In genomic region chr2:170530284-170530745, GRCh38 we compare ENCODE assay signal across 1 cellular context.
TF ChIP-seq lines count a peak whose summit lies in the region.

No MANE protein-coding gene starts in this region.

TF ChIP-seq in GM12878, 131 proteins besides CTCF, POLR2A, EP300 and RAD21 (continued from another document):
- TF ChIP-seq, protein P1, sequence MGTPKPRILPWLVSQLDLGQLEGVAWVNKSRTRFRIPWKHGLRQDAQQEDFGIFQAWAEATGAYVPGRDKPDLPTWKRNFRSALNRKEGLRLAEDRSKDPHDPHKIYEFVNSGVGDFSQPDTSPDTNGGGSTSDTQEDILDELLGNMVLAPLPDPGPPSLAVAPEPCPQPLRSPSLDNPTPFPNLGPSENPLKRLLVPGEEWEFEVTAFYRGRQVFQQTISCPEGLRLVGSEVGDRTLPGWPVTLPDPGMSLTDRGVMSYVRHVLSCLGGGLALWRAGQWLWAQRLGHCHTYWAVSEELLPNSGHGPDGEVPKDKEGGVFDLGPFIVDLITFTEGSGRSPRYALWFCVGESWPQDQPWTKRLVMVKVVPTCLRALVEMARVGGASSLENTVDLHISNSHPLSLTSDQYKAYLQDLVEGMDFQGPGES (IDR thresholded peaks at IDR 0.05) = no peak
- no peak for TF ChIP-seq BRCA1 (IDR thresholded peaks at IDR 0.05; ENCODE audit: low read depth, low read length)
- no peak for TF ChIP-seq IKZF1 (conservative IDR thresholded peaks at IDR 0.05)
- TF ChIP-seq, protein P2, sequence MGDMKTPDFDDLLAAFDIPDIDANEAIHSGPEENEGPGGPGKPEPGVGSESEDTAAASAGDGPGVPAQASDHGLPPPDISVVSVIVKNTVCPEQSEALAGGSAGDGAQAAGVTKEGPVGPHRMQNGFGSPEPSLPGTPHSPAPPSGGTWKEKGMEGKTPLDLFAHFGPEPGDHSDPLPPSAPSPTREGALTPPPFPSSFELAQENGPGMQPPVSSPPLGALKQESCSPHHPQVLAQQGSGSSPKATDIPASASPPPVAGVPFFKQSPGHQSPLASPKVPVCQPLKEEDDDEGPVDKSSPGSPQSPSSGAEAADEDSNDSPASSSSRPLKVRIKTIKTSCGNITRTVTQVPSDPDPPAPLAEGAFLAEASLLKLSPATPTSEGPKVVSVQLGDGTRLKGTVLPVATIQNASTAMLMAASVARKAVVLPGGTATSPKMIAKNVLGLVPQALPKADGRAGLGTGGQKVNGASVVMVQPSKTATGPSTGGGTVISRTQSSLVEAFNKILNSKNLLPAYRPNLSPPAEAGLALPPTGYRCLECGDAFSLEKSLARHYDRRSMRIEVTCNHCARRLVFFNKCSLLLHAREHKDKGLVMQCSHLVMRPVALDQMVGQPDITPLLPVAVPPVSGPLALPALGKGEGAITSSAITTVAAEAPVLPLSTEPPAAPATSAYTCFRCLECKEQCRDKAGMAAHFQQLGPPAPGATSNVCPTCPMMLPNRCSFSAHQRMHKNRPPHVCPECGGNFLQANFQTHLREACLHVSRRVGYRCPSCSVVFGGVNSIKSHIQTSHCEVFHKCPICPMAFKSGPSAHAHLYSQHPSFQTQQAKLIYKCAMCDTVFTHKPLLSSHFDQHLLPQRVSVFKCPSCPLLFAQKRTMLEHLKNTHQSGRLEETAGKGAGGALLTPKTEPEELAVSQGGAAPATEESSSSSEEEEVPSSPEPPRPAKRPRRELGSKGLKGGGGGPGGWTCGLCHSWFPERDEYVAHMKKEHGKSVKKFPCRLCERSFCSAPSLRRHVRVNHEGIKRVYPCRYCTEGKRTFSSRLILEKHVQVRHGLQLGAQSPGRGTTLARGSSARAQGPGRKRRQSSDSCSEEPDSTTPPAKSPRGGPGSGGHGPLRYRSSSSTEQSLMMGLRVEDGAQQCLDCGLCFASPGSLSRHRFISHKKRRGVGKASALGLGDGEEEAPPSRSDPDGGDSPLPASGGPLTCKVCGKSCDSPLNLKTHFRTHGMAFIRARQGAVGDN (IDR thresholded peaks at IDR 0.05) = no peak
- no peak for TF ChIP-seq CBFB (IDR thresholded peaks at IDR 0.05; ENCODE audit: low read depth)
- no peak for TF ChIP-seq MTA3 (IDR thresholded peaks at IDR 0.05; ENCODE audit: borderline replicate concordance, low read length)
- TF ChIP-seq MEF2B (IDR thresholded peaks at IDR 0.05; ENCODE audit: partially characterized antibody, poor library complexity, severe bottlenecking) = no peak
- TF ChIP-seq NRF1 (conservative IDR thresholded peaks at IDR 0.05; ENCODE audit: low read depth, low read length) = no peak
- TF ChIP-seq ESRRA (IDR thresholded peaks at IDR 0.05; ENCODE audit: low read length) = no peak
